In the genomic region with DNA sequence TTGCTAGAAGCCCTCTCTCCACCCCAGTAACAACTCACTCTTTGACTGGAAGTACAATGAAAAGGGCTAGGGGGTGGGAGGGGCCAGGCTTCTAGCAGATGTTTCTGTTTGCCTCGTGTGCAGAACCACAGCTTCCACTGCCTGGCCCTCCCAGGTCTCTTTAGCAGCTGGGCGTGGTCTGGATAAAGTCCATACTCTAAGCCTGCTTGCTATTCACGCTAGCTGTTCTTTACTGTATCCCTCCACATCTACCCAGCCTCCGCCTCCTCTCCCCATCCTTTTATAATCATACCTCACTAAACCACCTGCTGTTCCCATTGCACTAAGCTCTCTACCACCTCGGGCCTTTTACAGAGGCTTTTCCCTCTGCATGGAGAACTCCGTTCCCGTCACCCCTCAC, we compare ENCODE assay signal across 8 cellular contexts.
DNase-seq lines count a peak whose midpoint lies in the region; ATAC-seq, FAIRE-seq and TF ChIP-seq lines count a peak whose summit lies in the region.

No MANE protein-coding gene starts in this region.

- H3K9me3 ChIP-seq in BLaER1 = no peaks in the 10 kb centered on the region

- H3K79me2 ChIP-seq in GM23338 (replicated peaks; ENCODE audit: insufficient read depth) = no peaks in the 10 kb centered on the region

- H3K27me3 ChIP-seq in BLaER1 (no peaks in the 10 kb centered on the region), GM23338 (ENCODE audit: insufficient read depth) (no peaks in the 10 kb centered on the region)

- no peak overlapping the region for H3K27ac Mint-ChIP-seq in GM23338

- no peak for TF ChIP-seq CTCF in GM23338 (conservative IDR thresholded peaks at IDR 0.05; ENCODE audit: low read depth in 2 of 2)
- no peak for TF ChIP-seq CTCF in choroid plexus epithelial cell (conservative IDR thresholded peaks at IDR 0.05; ENCODE audit: low read depth, low read length)
- TF ChIP-seq CTCF in D721Med (IDR thresholded peaks at IDR 0.05; ENCODE audit: insufficient read depth, missing control alignments) = no peak

- H3K4me2 ChIP-seq in BLaER1 = peak overlapping the region; percentile 61
- H3K4me2 ChIP-seq in GM23338 = peak overlapping the region; percentile 23; the same call in 1 of the 2 replicates

- no peak overlapping the region for H2AFZ ChIP-seq in GM23338

- no peak overlapping the region for H3K4me3 Mint-ChIP-seq in GM23338

- no peak for DNase-seq in GM23338 (ENCODE audit: low spot score)
- peak; percentile 94 for DNase-seq in NCI-H345 (lab: John Stamatoyannopoulos, UW)
- peak; percentile 68 for DNase-seq in choroid plexus epithelial cell (ENCODE audit: low read depth)
- no peak for DNase-seq in D721Med (ENCODE audit: insufficient read length, low spot score)
- no peak for DNase-seq in HK-2 (ENCODE audit: unreplicated experiment)

- 0 out of 2 replicates have a peak overlapping the region, but pooled peaks have one; percentile 30 for H3K27ac ChIP-seq in BLaER1
- H3K27ac ChIP-seq in GM23338 (ENCODE audit: low read depth) = 0 out of 2 replicates have a peak overlapping the region, but pooled peaks have one; percentile 19

- H3K9ac ChIP-seq in BLaER1 = no peak overlapping the region

- H3K4me3 ChIP-seq in BLaER1 = no peak overlapping the region
- no peak overlapping the region for H3K4me3 ChIP-seq in GM23338
- H3K4me3 ChIP-seq in choroid plexus epithelial cell (ENCODE audit: low read depth, low read length) = no peak overlapping the region

- no peaks in the 10 kb centered on the region for H3K9me3 Mint-ChIP-seq in GM23338

- ATAC-seq in GM23338 (peak; percentile 36), HG03571 (IDR thresholded peaks at IDR 0.05; ENCODE audit: unreplicated experiment) (no peak), HG03469 (IDR thresholded peaks at IDR 0.05; ENCODE audit: unreplicated experiment) (no peak)

- peaks cover 19% of the 10 kb centered on the region for H3K4me1 Mint-ChIP-seq in GM23338

- no peaks in the 10 kb centered on the region for H4K20me1 ChIP-seq in BLaER1
- H4K20me1 ChIP-seq in GM23338 (replicated peaks; ENCODE audit: insufficient read depth) = no peaks in the 10 kb centered on the region; the same call in 1 of the 2 replicates

- H3K27me3 Mint-ChIP-seq in GM23338 (ENCODE audit: insufficient read depth, low read depth, poor library complexity) = peaks cover 6% of the 10 kb centered on the region

- FAIRE-seq in D721Med (lab: Jason Lieb, UNC) = no peak

- H3K9me2 ChIP-seq in GM23338 (ENCODE audit: insufficient read depth) = no peaks in the 10 kb centered on the region

- no peaks in the 10 kb centered on the region; the same call in 1 of the 2 replicates for H3K36me3 ChIP-seq in BLaER1
- no peaks in the 10 kb centered on the region for H3K36me3 ChIP-seq in GM23338 (ENCODE audit: insufficient read depth)

- H3K4me1 ChIP-seq in BLaER1 (peaks cover 34% of the 10 kb centered on the region), GM23338 (ENCODE audit: insufficient read depth) (peaks cover 13% of the 10 kb centered on the region)

- H3K36me3 Mint-ChIP-seq in GM23338 (ENCODE audit: low read depth) = no peaks in the 10 kb centered on the region; the same call in 2 of the 3 replicates

- no peaks in the 10 kb centered on the region for H3F3A ChIP-seq in GM23338 (replicated peaks; ENCODE audit: low read depth)

TF ChIP-seq in GM23338, 12 proteins besides CTCF, POLR2A, EP300 and RAD21:
- TF ChIP-seq ZNF331 (CRISPR knock-in tag; IDR thresholded peaks at IDR 0.05; ENCODE audit: low read depth) (no peak), POLR2AphosphoS5 (IDR thresholded peaks at IDR 0.05; ENCODE audit: low read depth) (no peak), NANOG (IDR thresholded peaks at IDR 0.05; ENCODE audit: borderline replicate concordance) (no peak), CREB1 (CRISPR knock-in tag; IDR thresholded peaks at IDR 0.05; ENCODE audit: low read depth) (no peak), EZH2phosphoT487 (IDR thresholded peaks at IDR 0.05; ENCODE audit: unreplicated experiment) (no peak)

Comparison
In these comparisons a context has a peak if more than half of its experiments do, and no peak if none do; other contexts are left out.
1. DNase-seq: peak in NCI-H345 (single experiment) and choroid plexus epithelial cell (single experiment); none in GM23338 (single experiment), D721Med (single experiment) and HK-2 (single experiment).